ENCODE assay signal across 10 cellular contexts in the genomic region with DNA sequence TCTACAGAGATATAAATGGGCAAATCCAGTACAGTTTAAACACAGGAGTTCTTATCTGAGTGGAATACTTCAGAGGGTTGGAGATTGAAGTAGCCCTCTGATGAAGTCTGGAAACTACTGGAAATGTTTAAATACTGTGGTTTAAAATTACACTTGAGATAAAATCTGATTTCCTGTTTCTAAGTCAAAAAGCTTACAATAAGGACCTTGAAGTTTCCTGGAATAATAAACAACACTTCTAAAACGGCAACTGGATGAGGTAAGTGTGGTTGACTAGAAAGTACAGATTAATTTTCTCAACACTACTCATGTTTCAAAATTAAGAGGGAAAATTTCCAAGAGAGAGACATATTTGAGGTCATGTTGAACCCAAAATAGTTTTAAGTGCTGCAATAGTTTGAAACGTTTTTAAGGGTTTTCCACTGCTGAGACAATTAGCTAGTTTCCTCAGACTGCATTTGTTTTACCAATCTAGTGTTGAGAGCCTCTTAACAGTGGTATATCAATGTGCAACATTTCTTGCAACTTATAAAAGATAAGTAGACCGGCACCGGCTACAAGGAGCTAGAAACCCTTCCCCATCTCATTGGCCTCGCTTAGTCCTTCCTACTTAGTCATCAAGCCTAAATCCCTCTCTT. TPM values are rescaled to one million over a fixed set of nuclear protein-coding genes. Genes with fewer than 3 reads are reported as not detected.
DNase-seq lines count a peak whose midpoint lies in the region; ATAC-seq, FAIRE-seq and TF ChIP-seq lines count a peak whose summit lies in the region.
"Had no signal": no experiment of that assay in that cellular context is flagged by ENCODE, and none has a peak within 500 bp of the region (broad histone marks: within the 10 kb centered on the region; RNA-seq: fewer than 3 reads in every experiment).

No MANE protein-coding gene starts in this region.

- peak overlapping the region; percentile 28 for H3K9ac ChIP-seq in mesenchymal stem cell (ENCODE audit: low read length)
- no peak overlapping the region for H3K9ac ChIP-seq in HepG2 (ENCODE audit: insufficient read depth, low read depth, low read length)

- no peaks in the 10 kb centered on the region for H3K9me3 ChIP-seq in CD8-positive, alpha-beta T cell (ENCODE audit: low read length)
- H3K9me3 ChIP-seq in mesenchymal stem cell (ENCODE audit: control insufficient read depth, low read length) (no peaks in the 10 kb centered on the region), HepG2 (ENCODE audit: low read length) (no peaks in the 10 kb centered on the region)

- ATAC-seq in CD8-positive, alpha-beta T cell: peak; percentile 62
- no peak for ATAC-seq in HG02973 (IDR thresholded peaks at IDR 0.05; ENCODE audit: unreplicated experiment)
- ATAC-seq in HepG2: no peak

- DNase-seq in CD8-positive, alpha-beta T cell: no peak
- DNase-seq in KBM-7 (peak; percentile 30), amniotic epithelial cell (ENCODE audit: low read depth) (peak; percentile 51), mesenchymal stem cell (peak; percentile 25), HepG2 (ENCODE audit: low spot score) (no peak), NCI-H2227 (lab: John Stamatoyannopoulos, UW; ENCODE audit: unreplicated experiment) (no peak), Calu3 (no peak)
- DNase-seq: activated CD4-positive, alpha-beta T cell treated with anti-CD3 and anti-CD28 coated beads for 48 hours had no signal

- peaks cover 2% of the 10 kb centered on the region for H3K36me3 Mint-ChIP-seq in CD8-positive, alpha-beta T cell
- H3K36me3 Mint-ChIP-seq in Calu3 (ENCODE audit: insufficient read depth, unreplicated experiment): no peaks in the 10 kb centered on the region

- H3K4ac ChIP-seq in mesenchymal stem cell (ENCODE audit: low read depth in 1 of 2, low read length in 2 of 2): no peak overlapping the region

- no peak overlapping the region for H4K8ac ChIP-seq in mesenchymal stem cell (ENCODE audit: low read length)

- H2BK12ac ChIP-seq in mesenchymal stem cell (ENCODE audit: low read length in 2 of 2): no peak overlapping the region

- no peaks in the 10 kb centered on the region for H3K27me3 ChIP-seq in CD8-positive, alpha-beta T cell (ENCODE audit: insufficient read depth, low read length)
- H3K27me3 ChIP-seq in mesenchymal stem cell (ENCODE audit: control insufficient read depth in 1 of 2, insufficient read depth in 1 of 2, low read length in 2 of 2) (no peaks in the 10 kb centered on the region), HepG2 (ENCODE audit: control insufficient read depth in 1 of 2, insufficient read depth in 2 of 2, low read length in 2 of 2) (no peaks in the 10 kb centered on the region)

- TF ChIP-seq CTCF in CD8-positive, alpha-beta T cell (IDR thresholded peaks at IDR 0.05): no peak
- TF ChIP-seq CTCF in HepG2 (CRISPR knock-in tag; IDR thresholded peaks at IDR 0.05) (no peak), Calu3 (IDR thresholded peaks at IDR 0.05; ENCODE audit: unreplicated experiment) (no peak)

- H2BK5ac ChIP-seq in mesenchymal stem cell (ENCODE audit: low read depth, low read length, poor library complexity, severe bottlenecking): no peak overlapping the region

- H3K9me3 Mint-ChIP-seq in CD8-positive, alpha-beta T cell: no peaks in the 10 kb centered on the region
- H3K9me3 Mint-ChIP-seq in Calu3 (ENCODE audit: low read depth, unreplicated experiment): no peaks in the 10 kb centered on the region

- no peaks in the 10 kb centered on the region for H3K36me3 ChIP-seq in CD8-positive, alpha-beta T cell (ENCODE audit: insufficient read depth, low read length)
- H3K36me3 ChIP-seq in mesenchymal stem cell (ENCODE audit: control insufficient read depth in 1 of 2, insufficient read depth in 2 of 2, low read depth in 1 of 2, low read length in 2 of 2) (no peaks in the 10 kb centered on the region), HepG2 (replicated peaks in 1 of 2; ENCODE audit: control insufficient read depth in 1 of 2, insufficient read depth in 2 of 2, low read length in 2 of 2) (no peaks in the 10 kb centered on the region)

- H2BK15ac ChIP-seq in mesenchymal stem cell (ENCODE audit: low read depth, poor library complexity, severe bottlenecking): no peak overlapping the region

- no peaks in the 10 kb centered on the region for H3K27me3 Mint-ChIP-seq in CD8-positive, alpha-beta T cell (ENCODE audit: low read depth)
- H3K27me3 Mint-ChIP-seq in Calu3 (ENCODE audit: unreplicated experiment): peaks cover 22% of the 10 kb centered on the region

- H3K4me3 Mint-ChIP-seq in CD8-positive, alpha-beta T cell: no peak overlapping the region
- no peak overlapping the region for H3K4me3 Mint-ChIP-seq in Calu3 (ENCODE audit: low read depth, unreplicated experiment)

- BruUV-seq in HepG2 (replicated peaks; lab: Mats Ljungman, UMichigan): no TSS peak
- no TSS peak for BruUV-seq in Calu3 (replicated peaks; lab: Mats Ljungman, UMichigan)

- H2AK5ac ChIP-seq in mesenchymal stem cell (ENCODE audit: low read length, severe bottlenecking): no peak overlapping the region

- no peak overlapping the region for H3K18ac ChIP-seq in mesenchymal stem cell (ENCODE audit: low read depth in 1 of 2, low read length in 2 of 2)

- no peak overlapping the region for H3K27ac ChIP-seq in CD8-positive, alpha-beta T cell (ENCODE audit: low read depth, low read length)
- H3K27ac ChIP-seq in mesenchymal stem cell (ENCODE audit: low read length, poor library complexity, severe bottlenecking): no peak overlapping the region
- H3K27ac ChIP-seq in HepG2 (ENCODE audit: extremely low read length, insufficient read depth, low read length): no peak overlapping the region

- H2AFZ ChIP-seq in mesenchymal stem cell (ENCODE audit: low read depth, low read length): no peak overlapping the region
- no peak overlapping the region for H2AFZ ChIP-seq in HepG2 (ENCODE audit: low read length)

- CTCF ChIA-PET in CD8-positive, alpha-beta T cell (lab: Charles Lee): interaction anchor here (0.8 to 7.9 kb wide), 7 partner anchors 10 to 119 kb away, joined by 3 to 46 read pairs (median 6); no protein-coding TSS in a partner anchor
- CTCF ChIA-PET in HepG2 (lab: Yijun Ruan, JAX; ENCODE audit: low intra/inter-chr PET ratio, low total read pairs) (no interaction called here), Calu3 (lab: Charles Lee) (no interaction called here)

- peaks cover 35% of the 10 kb centered on the region for H3K4me1 Mint-ChIP-seq in CD8-positive, alpha-beta T cell (ENCODE audit: low read depth)
- H3K4me1 Mint-ChIP-seq in Calu3 (ENCODE audit: low read depth, unreplicated experiment): no peaks in the 10 kb centered on the region

- no peak for TF ChIP-seq RAD21 in HepG2 (CRISPR knock-in tag; IDR thresholded peaks at IDR 0.05)

- H3K79me2 ChIP-seq in HepG2 (ENCODE audit: insufficient read depth, low read length): no peaks in the 10 kb centered on the region

- no peak for FAIRE-seq in HepG2 (lab: Jason Lieb, UNC)
- FAIRE-seq: G401.6 had no signal

- H3K79me1 ChIP-seq in mesenchymal stem cell (replicated peaks; ENCODE audit: low read length, poor library complexity, severe bottlenecking): no peaks in the 10 kb centered on the region

- TF ChIP-seq POLR2A in HepG2 (IDR thresholded peaks at IDR 0.05; ENCODE audit: insufficient read depth in 1 of 2, low read depth in 2 of 2, low read length in 2 of 2): no peak

- no peak overlapping the region for H3K27ac Mint-ChIP-seq in CD8-positive, alpha-beta T cell
- no peak overlapping the region for H3K27ac Mint-ChIP-seq in Calu3 (ENCODE audit: unreplicated experiment)

- peaks cover 65% of the 10 kb centered on the region for H3K4me1 ChIP-seq in CD8-positive, alpha-beta T cell (ENCODE audit: insufficient read depth, low read length)
- H3K4me1 ChIP-seq in mesenchymal stem cell (ENCODE audit: control insufficient read depth, insufficient read depth, low read depth, low read length) (no peaks in the 10 kb centered on the region), HepG2 (ENCODE audit: insufficient read depth, low read length) (no peaks in the 10 kb centered on the region)

- H4K20me1 ChIP-seq in HepG2 (ENCODE audit: insufficient read depth, low read length): no peaks in the 10 kb centered on the region

- intact Hi-C loops in CD8-positive, alpha-beta T cell (cut with DNase I, micrococcal nuclease): loop anchor here (1.0 to 10.0 kb wide), 3 partner anchors 17 to 567 kb away; no protein-coding TSS in a partner anchor
- intact Hi-C loops in HepG2 (cut with micrococcal nuclease; ENCODE audit: unreplicated experiment) (no loop called here), Calu3 (cut with micrococcal nuclease; ENCODE audit: unreplicated experiment) (no loop called here)

- 40% methylated on average over 4 of the region's 5 CpGs for WGBS in mesenchymal stem cell
- 4% methylated on average over 5 of the region's 5 CpGs for WGBS in HepG2 (ENCODE audit: low lambda C conversion rate)

- TF ChIP-seq EP300 in HepG2 (IDR thresholded peaks at IDR 0.05; ENCODE audit: low read depth in 2 of 2, low read length in 2 of 2): no peak
- TF ChIP-seq EP300 in HepG2 (CRISPR knock-in tag; IDR thresholded peaks at IDR 0.05; ENCODE audit: borderline replicate concordance): no peak

- in situ Hi-C loops in KBM-7 (cut with MboI; ENCODE audit: low pct_unique_long_range_greater_than_20kb, low sequenced_read_pairs) (no loop called here), HepG2 (cut with HindIII; ENCODE audit: extremely low pct_ligation_motif_present, low pct_unique_long_range_greater_than_20kb) (no loop called here)

- POLR2A ChIA-PET in CD8-positive, alpha-beta T cell (lab: Charles Lee): interaction anchor here (0.7 to 8.3 kb wide), 9 partner anchors 9 to 79 kb away, joined by 3 to 60 read pairs (median 7); no protein-coding TSS in a partner anchor
- POLR2A ChIA-PET in HepG2 (lab: Yijun Ruan, JAX): no interaction called here

- H3K4me2 ChIP-seq in mesenchymal stem cell (ENCODE audit: low read length, poor library complexity, severe bottlenecking) (no peak overlapping the region), HepG2 (ENCODE audit: low read depth, low read length) (no peak overlapping the region)

- no peak overlapping the region for H2BK120ac ChIP-seq in mesenchymal stem cell (ENCODE audit: low read depth, low read length)

- no peak overlapping the region for H4K91ac ChIP-seq in mesenchymal stem cell (ENCODE audit: low read length)

- no peak overlapping the region for H3K14ac ChIP-seq in mesenchymal stem cell (ENCODE audit: low read length in 2 of 2)

- H3K4me3 ChIP-seq in CD8-positive, alpha-beta T cell (ENCODE audit: low read depth, low read length): no peak overlapping the region
- H3K4me3 ChIP-seq in mesenchymal stem cell (ENCODE audit: insufficient read depth in 1 of 2, low read depth in 1 of 2, low read length in 2 of 2) (no peak overlapping the region), HepG2 (replicated peaks in 1 of 3; ENCODE audit: insufficient read depth in 1 of 3, low read depth in 2 of 3, low read length in 3 of 3) (no peak overlapping the region)

- no peak overlapping the region for H3K23ac ChIP-seq in mesenchymal stem cell (ENCODE audit: low read length in 2 of 2)

RNA-seq across cellular contexts. Expression of a gene that starts 27.4 kb away (rescaled TPM):
- total RNA-seq in CD8-positive, alpha-beta T cell: 10 to 100 TPM; 83.6 to 85.1 TPM
- polyA plus RNA-seq in mesenchymal stem cell (2013, experiment 1 of 2): not detected
- not detected for polyA plus RNA-seq in mesenchymal stem cell (2013, experiment 2 of 2)
- not detected in 2 replicates for total RNA-seq in HepG2 (2016; rRNA removed; fragmentation: Illumina TruSeq; extraction: Trizol)
- not detected in 2 replicates for total RNA-seq in HepG2 (2016; cell fraction: cytosol; rRNA removed; fragmentation: Illumina TruSeq; extraction: Trizol; ENCODE audit: low read depth)
- total RNA-seq in HepG2 (2016; cell fraction: insoluble cytoplasmic fraction; rRNA removed; fragmentation: Illumina TruSeq; extraction: Trizol): not detected in 2 replicates
- not detected in 2 replicates for total RNA-seq in HepG2 (2016; cell fraction: membrane; rRNA removed; fragmentation: Illumina TruSeq; extraction: Trizol)
- total RNA-seq in HepG2 (2016; cell fraction: nucleus; rRNA removed; fragmentation: Illumina TruSeq; extraction: Trizol): not detected in 2 replicates
- polyA plus RNA-seq in HepG2 (2011; rRNA removed): not detected in 2 replicates
- not detected in 2 replicates for polyA plus RNA-seq in HepG2 (2011; cell fraction: cytosol; rRNA removed)
- polyA plus RNA-seq in HepG2 (2011; cell fraction: nucleus; rRNA removed): not detected in 2 replicates
- polyA plus RNA-seq in HepG2 (2012): not detected in 2 replicates
- not detected in 2 replicates for polyA plus RNA-seq in HepG2 (2016; cell fraction: cytosol; fragmentation: Illumina TruSeq; extraction: Trizol; ENCODE audit: low read depth)
- not detected in 2 replicates for polyA plus RNA-seq in HepG2 (2016; cell fraction: insoluble cytoplasmic fraction; fragmentation: Illumina TruSeq; extraction: Trizol; ENCODE audit: low read depth)
- polyA plus RNA-seq in HepG2 (2016; cell fraction: membrane; fragmentation: Illumina TruSeq; extraction: Trizol; ENCODE audit: low read depth): not detected in 2 replicates
- polyA plus RNA-seq in HepG2 (2016; cell fraction: nucleus; fragmentation: Illumina TruSeq; extraction: Trizol; ENCODE audit: insufficient read depth, low read depth): not detected in 2 replicates
- not detected in 2 replicates for polyA minus RNA-seq in HepG2 (2011; rRNA and poly(A)+ RNA removed; ENCODE audit: low replicate concordance)
- polyA minus RNA-seq in HepG2 (2011; cell fraction: cytosol; rRNA and poly(A)+ RNA removed): not detected in 2 replicates
- polyA minus RNA-seq in HepG2 (2011; cell fraction: nucleus; rRNA and poly(A)+ RNA removed): not detected in 2 replicates
- total RNA-seq in Calu3 (2022): not detected in 2 replicates

RNA-seq across cellular contexts. Expression of a gene that starts 41.2 kb away (rescaled TPM):
- total RNA-seq in CD8-positive, alpha-beta T cell: under 1 TPM; 0.39 to 0.46 TPM
- polyA plus RNA-seq in mesenchymal stem cell (2013, experiment 1 of 2): not detected
- polyA plus RNA-seq in mesenchymal stem cell (2013, experiment 2 of 2): 0.01 TPM
- total RNA-seq in HepG2 (2016; rRNA removed; fragmentation: Illumina TruSeq; extraction: Trizol): not detected in 2 replicates
- not detected in 2 replicates for total RNA-seq in HepG2 (2016; cell fraction: cytosol; rRNA removed; fragmentation: Illumina TruSeq; extraction: Trizol; ENCODE audit: low read depth)
- total RNA-seq in HepG2 (2016; cell fraction: insoluble cytoplasmic fraction; rRNA removed; fragmentation: Illumina TruSeq; extraction: Trizol): not detected in 2 replicates
- total RNA-seq in HepG2 (2016; cell fraction: membrane; rRNA removed; fragmentation: Illumina TruSeq; extraction: Trizol): not detected in 2 replicates
- total RNA-seq in HepG2 (2016; cell fraction: nucleus; rRNA removed; fragmentation: Illumina TruSeq; extraction: Trizol): not detected in 2 replicates
- not detected in 2 replicates for polyA plus RNA-seq in HepG2 (2011; rRNA removed)
- polyA plus RNA-seq in HepG2 (2011; cell fraction: cytosol; rRNA removed): not detected in 2 replicates
- polyA plus RNA-seq in HepG2 (2011; cell fraction: nucleus; rRNA removed): not detected in 2 replicates
- not detected in 2 replicates for polyA plus RNA-seq in HepG2 (2012)
- polyA plus RNA-seq in HepG2 (2016; cell fraction: cytosol; fragmentation: Illumina TruSeq; extraction: Trizol; ENCODE audit: low read depth): not detected in 2 replicates
- not detected in 2 replicates for polyA plus RNA-seq in HepG2 (2016; cell fraction: insoluble cytoplasmic fraction; fragmentation: Illumina TruSeq; extraction: Trizol; ENCODE audit: low read depth)
- not detected in 2 replicates for polyA plus RNA-seq in HepG2 (2016; cell fraction: membrane; fragmentation: Illumina TruSeq; extraction: Trizol; ENCODE audit: low read depth)
- not detected in 2 replicates for polyA plus RNA-seq in HepG2 (2016; cell fraction: nucleus; fragmentation: Illumina TruSeq; extraction: Trizol; ENCODE audit: insufficient read depth, low read depth)
- not detected in 2 replicates for polyA minus RNA-seq in HepG2 (2011; rRNA and poly(A)+ RNA removed; ENCODE audit: low replicate concordance)
- polyA minus RNA-seq in HepG2 (2011; cell fraction: cytosol; rRNA and poly(A)+ RNA removed): not detected in 2 replicates
- not detected in 2 replicates for polyA minus RNA-seq in HepG2 (2011; cell fraction: nucleus; rRNA and poly(A)+ RNA removed)
- total RNA-seq in Calu3 (2022): not detected in 2 replicates

Comparison
In these comparisons a context has a peak if more than half of its experiments do, and no peak if none do; other contexts are left out.
1. DNase-seq: peak in KBM-7 (single experiment), amniotic epithelial cell (single experiment) and mesenchymal stem cell (single experiment); none in CD8-positive, alpha-beta T cell (0 of 7), HepG2 (single experiment), NCI-H2227 (single experiment) and Calu3 (single experiment).
2. RNA of a gene that starts 27.4 kb away (total RNA-seq): 83.6 to 85.1 TPM in CD8-positive, alpha-beta T cell; not detected in HepG2 and not detected in Calu3; every median in the first group is over 10 times any median in the second.
3. intact Hi-C loops: an anchor here in CD8-positive, alpha-beta T cell (1.0 to 10.0 kb wide); none called in HepG2 and Calu3.